Comparison of ENCODE assay signal across 1 cellular context in genomic region chr5:150154618-150155134, GRCh38.
TF ChIP-seq lines count a peak whose summit lies in the region.

No MANE protein-coding gene starts in this region.

TF ChIP-seq in GM12878, 131 proteins besides CTCF, POLR2A, EP300 and RAD21:
- TF ChIP-seq SMC3 (IDR thresholded peaks at IDR 0.05; ENCODE audit: borderline replicate concordance, low read length): no peak
- TF ChIP-seq IKZF1 (conservative IDR thresholded peaks at IDR 0.05): 0 out of 2 replicates have a peak, but pooled peaks have one; percentile 2
- 0 out of 2 replicates have a peak, but pooled peaks have one; percentile 28 for TF ChIP-seq MXI1 (IDR thresholded peaks at IDR 0.05; ENCODE audit: low read depth, low read length)
